Comparison of ENCODE assay signal across 20 cellular contexts in genomic region chr10:33489606-33490176, GRCh38.
DNase-seq lines count a peak whose midpoint lies in the region; ATAC-seq and TF ChIP-seq lines count a peak whose summit lies in the region.
"Had no signal": no experiment of that assay in that cellular context is flagged by ENCODE, and none has a peak within 500 bp of the region (broad histone marks: within the 10 kb centered on the region; RNA-seq: fewer than 3 reads in every experiment).

No MANE protein-coding gene starts in this region.

- H2BK15ac ChIP-seq in mesenchymal stem cell (ENCODE audit: low read depth, poor library complexity, severe bottlenecking): no peak overlapping the region

- no peak overlapping the region for H2AK5ac ChIP-seq in mesenchymal stem cell (ENCODE audit: low read length, severe bottlenecking)
- no peak overlapping the region for H2AK5ac ChIP-seq in trophoblast cell (ENCODE audit: low read length)

- 25 to 28% methylated on average over 6 of the region's 6 CpGs for WGBS in GM23248 (ENCODE audit: low coverage in 1 of 2, low lambda C conversion rate in 2 of 2, missing lambda C conversion rate in 2 of 2), 2 experiments
- 88% methylated on average over 6 of the region's 6 CpGs for WGBS in mesenchymal stem cell
- 37 to 51% methylated on average over 6 of the region's 6 CpGs for whole genome bisulfite sequencing in thyroid gland, 2 donors
- no CpG with 5 or more reads among the region's 6 CpGs for WGBS in trophoblast cell (ENCODE audit: extremely low coverage, insufficient coverage, insufficient read length)

- H3K4me2 ChIP-seq in GM23248 (ENCODE audit: unreplicated experiment) (no peak overlapping the region), mesenchymal stem cell (ENCODE audit: low read length, poor library complexity, severe bottlenecking) (no peak overlapping the region), trophoblast cell (ENCODE audit: low read length) (no peak overlapping the region)
- H3K4me2 ChIP-seq: A549; BLaER1 treated with 17β-estradiol and CSF1 and Interleukin-3, amounts not matched to agents 10 nM and 100 nM; PC-9 had no signal

- DNase-seq in GM23248 (no peak), fibroblast of gingiva (ENCODE audit: low read depth) (peak; percentile 4), mesenchymal stem cell (no peak), thyroid gland (peak in 1 of 2 donors; percentile 5), trophoblast cell (no peak)
- no peak for DNase-seq in effector memory CD4-positive, alpha-beta T cell
- DNase-seq: CD8-positive, alpha-beta T cell; DMS53; EL; KG1; NCI-H1105 treated with DMSO at 0.1 percent for 48 hours; NCI-H1930; NCI-H345; NCI-H524 treated with DMSO at 0.1 percent for 48 hours; PC-9; SIG-M5 had no signal

- H3K36me3 ChIP-seq in GM23248 (ENCODE audit: low read depth): no peaks in the 10 kb centered on the region
- no peaks in the 10 kb centered on the region for H3K36me3 ChIP-seq in mesenchymal stem cell (ENCODE audit: control insufficient read depth in 1 of 2, insufficient read depth in 2 of 2, low read depth in 1 of 2, low read length in 2 of 2)
- no peaks in the 10 kb centered on the region for H3K36me3 ChIP-seq in thyroid gland
- no peaks in the 10 kb centered on the region for H3K36me3 ChIP-seq in trophoblast cell (ENCODE audit: control insufficient read depth in 1 of 2, insufficient read depth in 2 of 2, low read length in 2 of 2)
- no peaks in the 10 kb centered on the region for H3K36me3 ChIP-seq in effector memory CD4-positive, alpha-beta T cell (ENCODE audit: control insufficient read depth, insufficient read depth, low read length)
- H3K36me3 ChIP-seq: BLaER1 treated with 17β-estradiol and CSF1 and Interleukin-3, amounts not matched to agents 10 nM and 100 nM had no signal

- H4K8ac ChIP-seq in mesenchymal stem cell (ENCODE audit: low read length) (no peak overlapping the region), trophoblast cell (ENCODE audit: low read depth, low read length) (no peak overlapping the region)

- H3K9me2 ChIP-seq in GM23248 (ENCODE audit: insufficient read depth): no peaks in the 10 kb centered on the region

- H2AFZ ChIP-seq in GM23248: 0 out of 2 replicates have a peak overlapping the region, but pooled peaks have one; percentile 31
- H2AFZ ChIP-seq in mesenchymal stem cell (ENCODE audit: low read depth, low read length): no peak overlapping the region
- no peak overlapping the region for H2AFZ ChIP-seq in trophoblast cell (ENCODE audit: insufficient read depth, low read length, poor library complexity)
- H2AFZ ChIP-seq: PC-9 had no signal

- intact Hi-C loops in thyroid gland (cut with DNase I): no loop called here

- H4K20me1 ChIP-seq in GM23248 (ENCODE audit: insufficient read depth): no peaks in the 10 kb centered on the region
- H4K20me1 ChIP-seq: BLaER1 treated with 17β-estradiol and CSF1 and Interleukin-3, amounts not matched to agents 10 nM and 100 nM had no signal

- in situ Hi-C loops in GM23248 (cut with MboI): no loop called here

- H3K79me2 ChIP-seq in GM23248 (ENCODE audit: insufficient read depth) (no peaks in the 10 kb centered on the region), trophoblast cell (ENCODE audit: control insufficient read depth, insufficient read depth, low read length, poor library complexity) (no peaks in the 10 kb centered on the region)

- H3K4me1 ChIP-seq in GM23248 (ENCODE audit: insufficient read depth) (peaks cover 11% of the 10 kb centered on the region; the same call in 1 of the 2 replicates), mesenchymal stem cell (ENCODE audit: control insufficient read depth, insufficient read depth, low read depth, low read length) (no peaks in the 10 kb centered on the region), thyroid gland (peaks cover 11 to 15% of the 10 kb centered on the region in 2 donors), trophoblast cell (ENCODE audit: control insufficient read depth in 1 of 2, insufficient read depth in 2 of 2, low read length in 2 of 2) (peaks cover 0 to 3% of the 10 kb centered on the region in 2 experiments)
- H3K4me1 ChIP-seq in effector memory CD4-positive, alpha-beta T cell (ENCODE audit: control insufficient read depth, insufficient read depth, low read length, poor library complexity, severe bottlenecking): no peaks in the 10 kb centered on the region

- no peak for ATAC-seq in HG03175 (IDR thresholded peaks at IDR 0.05; ENCODE audit: unreplicated experiment)
- ATAC-seq: A549; CD8-positive, alpha-beta T cell had no signal

- H3K4ac ChIP-seq in mesenchymal stem cell (ENCODE audit: low read depth in 1 of 2, low read length in 2 of 2): no peak overlapping the region
- no peak overlapping the region for H3K4ac ChIP-seq in trophoblast cell (ENCODE audit: low read depth, low read length)

- no peaks in the 10 kb centered on the region for H3K79me1 ChIP-seq in mesenchymal stem cell (replicated peaks; ENCODE audit: low read length, poor library complexity, severe bottlenecking)
- no peaks in the 10 kb centered on the region for H3K79me1 ChIP-seq in trophoblast cell (ENCODE audit: low read length)

- no peak overlapping the region for H3K4me3 ChIP-seq in GM23248
- H3K4me3 ChIP-seq in mesenchymal stem cell (ENCODE audit: insufficient read depth in 1 of 2, low read depth in 1 of 2, low read length in 2 of 2): no peak overlapping the region
- H3K4me3 ChIP-seq in thyroid gland (replicated peaks in 1 of 3): no peak overlapping the region
- no peak overlapping the region for H3K4me3 ChIP-seq in trophoblast cell (ENCODE audit: low read depth, low read length)
- H3K4me3 ChIP-seq in effector memory CD4-positive, alpha-beta T cell (ENCODE audit: insufficient read depth, low read depth, low read length, poor library complexity, severe bottlenecking): no peak overlapping the region
- H3K4me3 ChIP-seq: A549; BLaER1 treated with 17β-estradiol and CSF1 and Interleukin-3, amounts not matched to agents 10 nM and 100 nM; PC-9 had no signal

- H3K27ac ChIP-seq in GM23248 (no peak overlapping the region), mesenchymal stem cell (ENCODE audit: low read length, poor library complexity, severe bottlenecking) (no peak overlapping the region), thyroid gland (peak overlapping the region; percentile 5 to 78 (median 51)), trophoblast cell (ENCODE audit: low read depth, low read length) (no peak overlapping the region)
- H3K27ac ChIP-seq in effector memory CD4-positive, alpha-beta T cell (ENCODE audit: insufficient read depth, low read length, poor library complexity, severe bottlenecking): no peak overlapping the region
- H3K27ac ChIP-seq: A549; BLaER1 treated with 17β-estradiol and CSF1 and Interleukin-3, amounts not matched to agents 10 nM and 100 nM; PC-9; RWPE1 had no signal

- H3K9me3 ChIP-seq in GM23248 (ENCODE audit: low read depth): no peaks in the 10 kb centered on the region
- H3K9me3 ChIP-seq in mesenchymal stem cell (ENCODE audit: control insufficient read depth, low read length): no peaks in the 10 kb centered on the region
- no peaks in the 10 kb centered on the region for H3K9me3 ChIP-seq in thyroid gland
- H3K9me3 ChIP-seq in trophoblast cell (ENCODE audit: insufficient read depth, low read depth, low read length): no peaks in the 10 kb centered on the region
- H3K9me3 ChIP-seq in effector memory CD4-positive, alpha-beta T cell (ENCODE audit: control insufficient read depth, low read length): no peaks in the 10 kb centered on the region
- H3K9me3 ChIP-seq: A549; BLaER1 treated with 17β-estradiol and CSF1 and Interleukin-3, amounts not matched to agents 10 nM and 100 nM had no signal

- H3F3A ChIP-seq in GM23248 (ENCODE audit: insufficient read depth): no peaks in the 10 kb centered on the region

- H3K14ac ChIP-seq in mesenchymal stem cell (ENCODE audit: low read length in 2 of 2): peak overlapping the region in 1 of 2 experiments; percentile 28
- H3K14ac ChIP-seq in trophoblast cell (ENCODE audit: low read length): no peak overlapping the region

- H2BK120ac ChIP-seq in mesenchymal stem cell (ENCODE audit: low read depth, low read length) (no peak overlapping the region), trophoblast cell (ENCODE audit: insufficient read depth, low read length, poor library complexity) (no peak overlapping the region)

- TF ChIP-seq CTCF in thyroid gland (IDR thresholded peaks at IDR 0.05): no peak

- no peak overlapping the region for H3K23ac ChIP-seq in mesenchymal stem cell (ENCODE audit: low read length in 2 of 2)
- H3K23ac ChIP-seq in trophoblast cell (ENCODE audit: low read length): no peak overlapping the region

- no peak for TF ChIP-seq POLR2A in thyroid gland (IDR thresholded peaks at IDR 0.05)

- no peak overlapping the region for H4K91ac ChIP-seq in mesenchymal stem cell (ENCODE audit: low read length)
- H4K91ac ChIP-seq in trophoblast cell (ENCODE audit: low read depth, low read length): no peak overlapping the region

- H3K27me3 ChIP-seq in GM23248 (replicated peaks; ENCODE audit: insufficient read depth) (no peaks in the 10 kb centered on the region), mesenchymal stem cell (ENCODE audit: control insufficient read depth in 1 of 2, insufficient read depth in 1 of 2, low read length in 2 of 2) (no peaks in the 10 kb centered on the region), thyroid gland (no peaks in the 10 kb centered on the region), trophoblast cell (ENCODE audit: insufficient read depth, low read length) (no peaks in the 10 kb centered on the region)
- no peaks in the 10 kb centered on the region for H3K27me3 ChIP-seq in effector memory CD4-positive, alpha-beta T cell (replicated peaks; ENCODE audit: control insufficient read depth, insufficient read depth, low read length, poor library complexity, severe bottlenecking)
- H3K27me3 ChIP-seq: BLaER1 treated with 17β-estradiol and CSF1 and Interleukin-3, amounts not matched to agents 10 nM and 100 nM had no signal

- H3K18ac ChIP-seq in mesenchymal stem cell (ENCODE audit: low read depth in 1 of 2, low read length in 2 of 2): no peak overlapping the region
- H3K18ac ChIP-seq in trophoblast cell (ENCODE audit: low read length): no peak overlapping the region

- H3K9ac ChIP-seq in GM23248 (no peak overlapping the region), mesenchymal stem cell (ENCODE audit: low read length) (peak overlapping the region; percentile 3), trophoblast cell (ENCODE audit: low read length) (no peak overlapping the region)
- H3K9ac ChIP-seq: BLaER1 treated with 17β-estradiol and CSF1 and Interleukin-3, amounts not matched to agents 10 nM and 100 nM had no signal

- H2BK5ac ChIP-seq in mesenchymal stem cell (ENCODE audit: low read depth, low read length, poor library complexity, severe bottlenecking) (no peak overlapping the region), trophoblast cell (ENCODE audit: low read depth, low read length, poor library complexity) (no peak overlapping the region)

- H2BK12ac ChIP-seq in mesenchymal stem cell (ENCODE audit: low read length in 2 of 2) (peak overlapping the region in 1 of 2 experiments; percentile 31), trophoblast cell (ENCODE audit: low read length) (no peak overlapping the region)

- H4K12ac ChIP-seq in trophoblast cell (ENCODE audit: low read depth, low read length): no peak overlapping the region

Comparison
In these comparisons a context has a peak if more than half of its experiments do, and no peak if none do; other contexts are left out.
1. H3K27ac ChIP-seq: peak in thyroid gland (3 of 3); none in GM23248 (single experiment), mesenchymal stem cell (single experiment), trophoblast cell (single experiment) and effector memory CD4-positive, alpha-beta T cell (single experiment).